In genomic region chr4:108303488-108304177, GRCh38 we compare ENCODE assay signal across 18 cellular contexts.
DNase-seq lines count a peak whose midpoint lies in the region; ATAC-seq, FAIRE-seq and TF ChIP-seq lines count a peak whose summit lies in the region.
"Had no signal": no experiment of that assay in that cellular context is flagged by ENCODE, and none has a peak within 500 bp of the region (broad histone marks: within the 10 kb centered on the region; RNA-seq: fewer than 3 reads in every experiment).

No MANE protein-coding gene starts in this region.

- peaks cover 0 to 6% (median 0%) of the 10 kb centered on the region in 4 experiments; a peak in 2 of 7 replicates for H3K4me1 ChIP-seq in H1 (replicated peaks in 1 of 4; ENCODE audit: control insufficient read depth in 3 of 4, insufficient read depth in 4 of 4, low read length in 3 of 4)
- H3K4me1 ChIP-seq: heart left ventricle, left ventricle myocardium inferior had no signal

- DNase-seq in H7: peak; percentile 3
- DNase-seq in NCI-H69 (lab: John Stamatoyannopoulos, UW): peak; percentile 81
- DNase-seq in H1 (ENCODE audit: low read depth in 1 of 2, low spot score in 2 of 2): no peak
- peak; percentile 10 for DNase-seq in non-pigmented ciliary epithelial cell (ENCODE audit: low read depth)
- DNase-seq in NCI-H2227 (lab: John Stamatoyannopoulos, UW; ENCODE audit: unreplicated experiment): no peak
- no peak for DNase-seq in retina
- DNase-seq in NCI-H510A (lab: John Stamatoyannopoulos, UW): no peak
- DNase-seq: activated CD4-positive, alpha-beta T cell treated with anti-CD3 and anti-CD28 coated beads for 4 hours; activated naive CD8-positive, alpha-beta T cell treated with anti-CD3 and anti-CD28 coated beads, Interleukin-2, amount 50 U/mL, for 24 hours; activated T-cell treated with anti-CD3 and anti-CD28 coated beads, Interleukin-2, amount 50 U/mL, for 24 hours; heart left ventricle; HFFc6; left ventricle myocardium inferior; NCI-H2029; T-helper 2 cell had no signal

- no peak overlapping the region for H2BK120ac ChIP-seq in H1 (replicated peaks; ENCODE audit: low read depth, low read length)

- H2AFZ ChIP-seq in H1 (ENCODE audit: low read length): peak overlapping the region; percentile 83

- TF ChIP-seq EP300 in H1 (IDR thresholded peaks at IDR 0.05; ENCODE audit: borderline replicate concordance in 1 of 2, low read depth in 2 of 2, low read length in 2 of 2): no peak

- H4K20me1 ChIP-seq in H1 (replicated peaks in 1 of 2; ENCODE audit: control insufficient read depth in 1 of 2, insufficient read depth in 2 of 2, low read length in 2 of 2): no peaks in the 10 kb centered on the region
- H4K20me1 ChIP-seq: BLaER1 treated with 17β-estradiol and CSF1 and Interleukin-3, amounts not matched to agents 10 nM and 100 nM had no signal

- no peak for FAIRE-seq in H1 (lab: Jason Lieb, UNC)
- FAIRE-seq: GM12878 had no signal

- H3K4me3 ChIP-seq in H7 (ENCODE audit: insufficient read depth, low read depth, low read length): no peak overlapping the region
- H3K4me3 ChIP-seq in H1 (ENCODE audit: extremely low read depth in 1 of 4, insufficient read depth in 2 of 4, low read depth in 3 of 4, low read length in 4 of 4): no peak overlapping the region
- H3K4me3 ChIP-seq: BLaER1 treated with 17β-estradiol and CSF1 and Interleukin-3, amounts not matched to agents 10 nM and 100 nM; GM12878; heart left ventricle; left ventricle myocardium inferior had no signal

- H2AK5ac ChIP-seq in H1 (ENCODE audit: low read depth, low read length): no peak overlapping the region

- no peak overlapping the region for H4K8ac ChIP-seq in H1 (ENCODE audit: extremely low read depth, insufficient read depth, low read length)

- H2BK15ac ChIP-seq in H1 (ENCODE audit: low read length): no peak overlapping the region

- H3K27ac ChIP-seq in H1 (ENCODE audit: low read depth, low read length): no peak overlapping the region
- H3K27ac ChIP-seq: BLaER1 treated with 17β-estradiol and CSF1 and Interleukin-3, amounts not matched to agents 10 nM and 100 nM; heart left ventricle; left ventricle myocardium inferior had no signal

- H2BK12ac ChIP-seq in H1 (ENCODE audit: low read depth, low read length): no peak overlapping the region

- no peak overlapping the region for H4K5ac ChIP-seq in H1 (ENCODE audit: insufficient read length, low read depth, low read length)

- no peaks in the 10 kb centered on the region for H3K36me3 ChIP-seq in H7 (replicated peaks; ENCODE audit: control insufficient read depth, insufficient read depth, low read length)
- H3K36me3 ChIP-seq in H1 (ENCODE audit: control insufficient read depth in 2 of 4, insufficient read depth in 4 of 4, low read length in 3 of 4): no peaks in the 10 kb centered on the region
- H3K36me3 ChIP-seq: BLaER1 treated with 17β-estradiol and CSF1 and Interleukin-3, amounts not matched to agents 10 nM and 100 nM; heart left ventricle; left ventricle myocardium inferior had no signal

- no peak overlapping the region for H2BK5ac ChIP-seq in H1 (ENCODE audit: low read depth, low read length)

- H3K79me2 ChIP-seq in H1 (ENCODE audit: control insufficient read depth in 1 of 2, insufficient read depth in 2 of 2, low read length in 2 of 2): no peaks in the 10 kb centered on the region

- H3K23me2 ChIP-seq in H1 (ENCODE audit: low read depth, low read length): no peaks in the 10 kb centered on the region

- H3K18ac ChIP-seq in H1 (ENCODE audit: extremely low read depth, low read length): no peak overlapping the region

- no peak overlapping the region for H3K4ac ChIP-seq in H1 (replicated peaks; ENCODE audit: insufficient read length, low read depth, low read length)

- H3K56ac ChIP-seq in H1 (replicated peaks; ENCODE audit: insufficient read length, low read depth, low read length): no peak overlapping the region

- no peaks in the 10 kb centered on the region for H3K79me1 ChIP-seq in H1 (ENCODE audit: low read depth, low read length)

- POLR2A ChIA-PET in H1 (lab: Charles Lee; ENCODE audit: partially characterized antibody): no interaction called here

- whole genome bisulfite sequencing in H1 (ENCODE audit: extremely low coverage in 1 of 2, insufficient coverage in 1 of 2, insufficient read length in 1 of 2, insufficient replicate concordance in 2 of 2, low coverage in 1 of 2, low lambda C conversion rate in 2 of 2, missing lambda C conversion rate in 1 of 2), 2 experiments: 66% methylated on average over 5 of the region's 5 CpGs; no CpG with 5 or more reads in 1 of the 2 experiments

- H3K27me3 ChIP-seq in H7 (ENCODE audit: control insufficient read depth, insufficient read depth, low read length): no peaks in the 10 kb centered on the region
- no peaks in the 10 kb centered on the region for H3K27me3 ChIP-seq in H1 (replicated peaks in 1 of 4; ENCODE audit: control insufficient read depth in 3 of 4, extremely low read depth in 1 of 4, insufficient read depth in 3 of 4, low read length in 3 of 4)
- H3K27me3 ChIP-seq: BLaER1 treated with 17β-estradiol and CSF1 and Interleukin-3, amounts not matched to agents 10 nM and 100 nM; heart left ventricle had no signal

- no peak for TF ChIP-seq CTCF in H1 (IDR thresholded peaks at IDR 0.05; ENCODE audit: control extremely low read depth in 1 of 3, insufficient read depth in 1 of 3, low read depth in 1 of 3, low read length in 3 of 3)

- ATAC-seq in GM18511 (IDR thresholded peaks at IDR 0.05; ENCODE audit: unreplicated experiment): no peak
- ATAC-seq: activated naive CD8-positive, alpha-beta T cell treated with anti-CD3 and anti-CD28 coated beads, Interleukin-2, amount 50 U/mL, for 24 hours; GM12878; heart left ventricle had no signal

- H2BK20ac ChIP-seq in H1 (ENCODE audit: low read length): no peak overlapping the region

- CTCF ChIA-PET in H1 (lab: Charles Lee; ENCODE audit: partially characterized antibody): interaction anchor here (1.3 kb wide), 1 partner anchor 156 kb away, joined by 3 read pairs; no protein-coding TSS in a partner anchor

- no peak overlapping the region for H4K91ac ChIP-seq in H1 (replicated peaks; ENCODE audit: insufficient read length, low read length)

- no peak for TF ChIP-seq RAD21 in H1 (IDR thresholded peaks at IDR 0.05 in 1 of 2, conservative IDR thresholded peaks at IDR 0.05 in 1 of 2; ENCODE audit: low read depth in 2 of 2, low read length in 2 of 2)

- no peak overlapping the region for H3K23ac ChIP-seq in H1 (ENCODE audit: insufficient read length)

- no peak for TF ChIP-seq POLR2A in H1 (IDR thresholded peaks at IDR 0.05; ENCODE audit: control extremely low read depth in 1 of 2, low read depth in 2 of 2, low read length in 2 of 2)

- no peaks in the 10 kb centered on the region for H3K9me3 ChIP-seq in H1 (ENCODE audit: insufficient read depth in 2 of 2, low read depth in 1 of 2, low read length in 1 of 2)
- H3K9me3 ChIP-seq: left ventricle myocardium inferior had no signal

- no peak overlapping the region for H3K4me2 ChIP-seq in H1 (ENCODE audit: insufficient read depth in 1 of 2, low read depth in 2 of 2, low read length in 2 of 2)

- H3K9ac ChIP-seq in H1 (replicated peaks in 1 of 4; ENCODE audit: extremely low read depth in 1 of 4, low read depth in 3 of 4, low read length in 3 of 4): no peak overlapping the region
- H3K9ac ChIP-seq: BLaER1 treated with 17β-estradiol and CSF1 and Interleukin-3, amounts not matched to agents 10 nM and 100 nM had no signal

- H3K14ac ChIP-seq in H1 (ENCODE audit: insufficient read length): no peak overlapping the region

TF ChIP-seq in H1, 55 proteins besides CTCF, POLR2A, EP300 and RAD21:
- TF ChIP-seq CEBPB (IDR thresholded peaks at IDR 0.05; ENCODE audit: low read depth, low read length): no peak
- TF ChIP-seq E2F6 (IDR thresholded peaks at IDR 0.05): no peak
- peak; percentile 54 for TF ChIP-seq JUND (IDR thresholded peaks at IDR 0.05; ENCODE audit: low read length)

Comparison
In these comparisons a context has a peak if more than half of its experiments do, and no peak if none do; other contexts are left out.
1. DNase-seq: peak in H7 (single experiment), NCI-H69 (single experiment) and non-pigmented ciliary epithelial cell (single experiment); none in H1 (0 of 2), NCI-H2227 (single experiment), retina (single experiment) and NCI-H510A (single experiment).